Comparison of ENCODE assay signal across 1 cellular context in the genomic region with DNA sequence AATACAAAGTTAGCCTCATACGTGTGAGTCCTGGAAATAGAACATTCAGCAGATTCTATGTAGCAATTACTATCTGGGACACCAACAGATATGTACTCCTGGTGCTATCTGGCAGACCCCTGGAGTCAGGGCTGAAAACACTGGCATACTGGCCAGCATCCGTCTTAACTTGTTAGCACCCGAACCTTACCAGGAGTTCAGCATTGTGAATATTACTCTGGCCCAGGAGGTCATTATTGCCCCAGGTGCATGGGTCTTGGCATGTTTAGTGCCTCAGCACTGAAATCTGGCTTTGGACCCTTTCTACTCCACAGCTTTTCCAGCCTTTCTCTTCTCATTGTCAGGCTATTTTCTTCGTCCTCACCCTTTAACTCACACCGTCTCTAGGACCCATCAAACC.
TF ChIP-seq lines count a peak whose summit lies in the region.

No MANE protein-coding gene starts in this region.

TF ChIP-seq in A549, 52 proteins besides CTCF, POLR2A, EP300 and RAD21 (continued from another document):
- TF ChIP-seq, protein P1, sequence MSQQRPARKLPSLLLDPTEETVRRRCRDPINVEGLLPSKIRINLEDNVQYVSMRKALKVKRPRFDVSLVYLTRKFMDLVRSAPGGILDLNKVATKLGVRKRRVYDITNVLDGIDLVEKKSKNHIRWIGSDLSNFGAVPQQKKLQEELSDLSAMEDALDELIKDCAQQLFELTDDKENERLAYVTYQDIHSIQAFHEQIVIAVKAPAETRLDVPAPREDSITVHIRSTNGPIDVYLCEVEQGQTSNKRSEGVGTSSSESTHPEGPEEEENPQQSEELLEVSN (IDR thresholded peaks at IDR 0.05; ENCODE audit: borderline replicate concordance, low read depth), result no peak
- TF ChIP-seq NR3C1 (IDR thresholded peaks at IDR 0.05) (no peak), HDAC2 (IDR thresholded peaks at IDR 0.05) (no peak), ZC3H11A (IDR thresholded peaks at IDR 0.05) (no peak), CBX8 (IDR thresholded peaks at IDR 0.05) (no peak), NPAS2 (CRISPR knock-in tag; IDR thresholded peaks at IDR 0.05; ENCODE audit: borderline replicate concordance) (no peak)
- TF ChIP-seq, protein P2, sequence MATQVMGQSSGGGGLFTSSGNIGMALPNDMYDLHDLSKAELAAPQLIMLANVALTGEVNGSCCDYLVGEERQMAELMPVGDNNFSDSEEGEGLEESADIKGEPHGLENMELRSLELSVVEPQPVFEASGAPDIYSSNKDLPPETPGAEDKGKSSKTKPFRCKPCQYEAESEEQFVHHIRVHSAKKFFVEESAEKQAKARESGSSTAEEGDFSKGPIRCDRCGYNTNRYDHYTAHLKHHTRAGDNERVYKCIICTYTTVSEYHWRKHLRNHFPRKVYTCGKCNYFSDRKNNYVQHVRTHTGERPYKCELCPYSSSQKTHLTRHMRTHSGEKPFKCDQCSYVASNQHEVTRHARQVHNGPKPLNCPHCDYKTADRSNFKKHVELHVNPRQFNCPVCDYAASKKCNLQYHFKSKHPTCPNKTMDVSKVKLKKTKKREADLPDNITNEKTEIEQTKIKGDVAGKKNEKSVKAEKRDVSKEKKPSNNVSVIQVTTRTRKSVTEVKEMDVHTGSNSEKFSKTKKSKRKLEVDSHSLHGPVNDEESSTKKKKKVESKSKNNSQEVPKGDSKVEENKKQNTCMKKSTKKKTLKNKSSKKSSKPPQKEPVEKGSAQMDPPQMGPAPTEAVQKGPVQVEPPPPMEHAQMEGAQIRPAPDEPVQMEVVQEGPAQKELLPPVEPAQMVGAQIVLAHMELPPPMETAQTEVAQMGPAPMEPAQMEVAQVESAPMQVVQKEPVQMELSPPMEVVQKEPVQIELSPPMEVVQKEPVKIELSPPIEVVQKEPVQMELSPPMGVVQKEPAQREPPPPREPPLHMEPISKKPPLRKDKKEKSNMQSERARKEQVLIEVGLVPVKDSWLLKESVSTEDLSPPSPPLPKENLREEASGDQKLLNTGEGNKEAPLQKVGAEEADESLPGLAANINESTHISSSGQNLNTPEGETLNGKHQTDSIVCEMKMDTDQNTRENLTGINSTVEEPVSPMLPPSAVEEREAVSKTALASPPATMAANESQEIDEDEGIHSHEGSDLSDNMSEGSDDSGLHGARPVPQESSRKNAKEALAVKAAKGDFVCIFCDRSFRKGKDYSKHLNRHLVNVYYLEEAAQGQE (IDR thresholded peaks at IDR 0.05), result no peak
- TF ChIP-seq, protein P3, sequence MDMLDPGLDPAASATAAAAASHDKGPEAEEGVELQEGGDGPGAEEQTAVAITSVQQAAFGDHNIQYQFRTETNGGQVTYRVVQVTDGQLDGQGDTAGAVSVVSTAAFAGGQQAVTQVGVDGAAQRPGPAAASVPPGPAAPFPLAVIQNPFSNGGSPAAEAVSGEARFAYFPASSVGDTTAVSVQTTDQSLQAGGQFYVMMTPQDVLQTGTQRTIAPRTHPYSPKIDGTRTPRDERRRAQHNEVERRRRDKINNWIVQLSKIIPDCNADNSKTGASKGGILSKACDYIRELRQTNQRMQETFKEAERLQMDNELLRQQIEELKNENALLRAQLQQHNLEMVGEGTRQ (IDR thresholded peaks at IDR 0.05), result no peak
